ENCODE assay signal across 1 cellular context in the genomic region with DNA sequence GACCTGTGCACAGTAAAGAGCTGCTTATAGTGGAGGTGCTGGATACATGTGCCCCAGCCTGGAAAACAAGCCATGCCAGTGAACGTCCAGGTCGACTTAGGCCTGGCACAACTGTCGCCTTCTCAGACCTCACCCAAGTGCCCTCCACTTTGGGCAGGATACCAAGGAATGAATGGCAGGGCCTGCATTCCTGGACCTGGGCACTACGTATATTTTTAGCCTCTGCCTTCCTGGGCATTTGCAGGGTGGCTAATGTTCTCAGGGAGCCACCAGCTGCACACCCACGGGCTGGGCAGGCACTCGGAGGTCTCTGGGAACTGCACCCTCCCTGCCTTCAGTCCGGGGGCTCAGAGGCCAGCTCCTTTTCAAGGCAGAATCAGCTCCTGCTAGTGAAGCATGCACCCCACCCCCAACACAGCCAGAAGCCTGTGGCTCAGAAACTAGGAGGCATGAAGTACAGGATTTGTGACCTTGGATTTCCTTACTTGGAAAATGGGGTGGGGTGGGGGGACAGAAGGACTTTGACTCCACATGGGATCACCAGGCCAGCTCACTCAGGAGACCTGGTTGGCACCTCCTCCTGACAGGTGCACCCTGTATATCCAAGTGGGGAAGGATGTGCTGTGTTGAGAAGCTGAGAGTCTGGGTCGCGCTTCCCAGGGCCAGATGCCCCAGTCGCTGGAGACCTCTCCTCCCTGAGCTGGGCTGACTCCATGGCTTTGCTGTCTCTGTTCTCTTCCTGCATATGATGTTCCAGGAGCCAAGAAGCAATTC.
TF ChIP-seq lines count a peak whose summit lies in the region.

No MANE protein-coding gene starts in this region.

TF ChIP-seq in H1, 55 proteins besides CTCF, POLR2A, EP300 and RAD21:
- no peak for TF ChIP-seq SP2 (IDR thresholded peaks at IDR 0.05; ENCODE audit: low read length)
- no peak for TF ChIP-seq SAP30 (IDR thresholded peaks at IDR 0.05; ENCODE audit: insufficient read depth, insufficient replicate concordance, low read length)
- no peak for TF ChIP-seq MAFK (IDR thresholded peaks at IDR 0.05; ENCODE audit: low read depth, low read length)
- no peak for TF ChIP-seq GABPA (IDR thresholded peaks at IDR 0.05; ENCODE audit: borderline replicate concordance, insufficient read depth, low read length)
- no peak for TF ChIP-seq CBX8 (IDR thresholded peaks at IDR 0.05; ENCODE audit: borderline replicate concordance, low read depth, low read length)
- no peak for TF ChIP-seq SUZ12 (IDR thresholded peaks at IDR 0.05; ENCODE audit: low read length)
- TF ChIP-seq KDM1A (IDR thresholded peaks at IDR 0.05; ENCODE audit: borderline replicate concordance, low read length) = no peak
- no peak for TF ChIP-seq POU5F1 (IDR thresholded peaks at IDR 0.05; ENCODE audit: low read depth, low read length)
- TF ChIP-seq, protein P1, sequence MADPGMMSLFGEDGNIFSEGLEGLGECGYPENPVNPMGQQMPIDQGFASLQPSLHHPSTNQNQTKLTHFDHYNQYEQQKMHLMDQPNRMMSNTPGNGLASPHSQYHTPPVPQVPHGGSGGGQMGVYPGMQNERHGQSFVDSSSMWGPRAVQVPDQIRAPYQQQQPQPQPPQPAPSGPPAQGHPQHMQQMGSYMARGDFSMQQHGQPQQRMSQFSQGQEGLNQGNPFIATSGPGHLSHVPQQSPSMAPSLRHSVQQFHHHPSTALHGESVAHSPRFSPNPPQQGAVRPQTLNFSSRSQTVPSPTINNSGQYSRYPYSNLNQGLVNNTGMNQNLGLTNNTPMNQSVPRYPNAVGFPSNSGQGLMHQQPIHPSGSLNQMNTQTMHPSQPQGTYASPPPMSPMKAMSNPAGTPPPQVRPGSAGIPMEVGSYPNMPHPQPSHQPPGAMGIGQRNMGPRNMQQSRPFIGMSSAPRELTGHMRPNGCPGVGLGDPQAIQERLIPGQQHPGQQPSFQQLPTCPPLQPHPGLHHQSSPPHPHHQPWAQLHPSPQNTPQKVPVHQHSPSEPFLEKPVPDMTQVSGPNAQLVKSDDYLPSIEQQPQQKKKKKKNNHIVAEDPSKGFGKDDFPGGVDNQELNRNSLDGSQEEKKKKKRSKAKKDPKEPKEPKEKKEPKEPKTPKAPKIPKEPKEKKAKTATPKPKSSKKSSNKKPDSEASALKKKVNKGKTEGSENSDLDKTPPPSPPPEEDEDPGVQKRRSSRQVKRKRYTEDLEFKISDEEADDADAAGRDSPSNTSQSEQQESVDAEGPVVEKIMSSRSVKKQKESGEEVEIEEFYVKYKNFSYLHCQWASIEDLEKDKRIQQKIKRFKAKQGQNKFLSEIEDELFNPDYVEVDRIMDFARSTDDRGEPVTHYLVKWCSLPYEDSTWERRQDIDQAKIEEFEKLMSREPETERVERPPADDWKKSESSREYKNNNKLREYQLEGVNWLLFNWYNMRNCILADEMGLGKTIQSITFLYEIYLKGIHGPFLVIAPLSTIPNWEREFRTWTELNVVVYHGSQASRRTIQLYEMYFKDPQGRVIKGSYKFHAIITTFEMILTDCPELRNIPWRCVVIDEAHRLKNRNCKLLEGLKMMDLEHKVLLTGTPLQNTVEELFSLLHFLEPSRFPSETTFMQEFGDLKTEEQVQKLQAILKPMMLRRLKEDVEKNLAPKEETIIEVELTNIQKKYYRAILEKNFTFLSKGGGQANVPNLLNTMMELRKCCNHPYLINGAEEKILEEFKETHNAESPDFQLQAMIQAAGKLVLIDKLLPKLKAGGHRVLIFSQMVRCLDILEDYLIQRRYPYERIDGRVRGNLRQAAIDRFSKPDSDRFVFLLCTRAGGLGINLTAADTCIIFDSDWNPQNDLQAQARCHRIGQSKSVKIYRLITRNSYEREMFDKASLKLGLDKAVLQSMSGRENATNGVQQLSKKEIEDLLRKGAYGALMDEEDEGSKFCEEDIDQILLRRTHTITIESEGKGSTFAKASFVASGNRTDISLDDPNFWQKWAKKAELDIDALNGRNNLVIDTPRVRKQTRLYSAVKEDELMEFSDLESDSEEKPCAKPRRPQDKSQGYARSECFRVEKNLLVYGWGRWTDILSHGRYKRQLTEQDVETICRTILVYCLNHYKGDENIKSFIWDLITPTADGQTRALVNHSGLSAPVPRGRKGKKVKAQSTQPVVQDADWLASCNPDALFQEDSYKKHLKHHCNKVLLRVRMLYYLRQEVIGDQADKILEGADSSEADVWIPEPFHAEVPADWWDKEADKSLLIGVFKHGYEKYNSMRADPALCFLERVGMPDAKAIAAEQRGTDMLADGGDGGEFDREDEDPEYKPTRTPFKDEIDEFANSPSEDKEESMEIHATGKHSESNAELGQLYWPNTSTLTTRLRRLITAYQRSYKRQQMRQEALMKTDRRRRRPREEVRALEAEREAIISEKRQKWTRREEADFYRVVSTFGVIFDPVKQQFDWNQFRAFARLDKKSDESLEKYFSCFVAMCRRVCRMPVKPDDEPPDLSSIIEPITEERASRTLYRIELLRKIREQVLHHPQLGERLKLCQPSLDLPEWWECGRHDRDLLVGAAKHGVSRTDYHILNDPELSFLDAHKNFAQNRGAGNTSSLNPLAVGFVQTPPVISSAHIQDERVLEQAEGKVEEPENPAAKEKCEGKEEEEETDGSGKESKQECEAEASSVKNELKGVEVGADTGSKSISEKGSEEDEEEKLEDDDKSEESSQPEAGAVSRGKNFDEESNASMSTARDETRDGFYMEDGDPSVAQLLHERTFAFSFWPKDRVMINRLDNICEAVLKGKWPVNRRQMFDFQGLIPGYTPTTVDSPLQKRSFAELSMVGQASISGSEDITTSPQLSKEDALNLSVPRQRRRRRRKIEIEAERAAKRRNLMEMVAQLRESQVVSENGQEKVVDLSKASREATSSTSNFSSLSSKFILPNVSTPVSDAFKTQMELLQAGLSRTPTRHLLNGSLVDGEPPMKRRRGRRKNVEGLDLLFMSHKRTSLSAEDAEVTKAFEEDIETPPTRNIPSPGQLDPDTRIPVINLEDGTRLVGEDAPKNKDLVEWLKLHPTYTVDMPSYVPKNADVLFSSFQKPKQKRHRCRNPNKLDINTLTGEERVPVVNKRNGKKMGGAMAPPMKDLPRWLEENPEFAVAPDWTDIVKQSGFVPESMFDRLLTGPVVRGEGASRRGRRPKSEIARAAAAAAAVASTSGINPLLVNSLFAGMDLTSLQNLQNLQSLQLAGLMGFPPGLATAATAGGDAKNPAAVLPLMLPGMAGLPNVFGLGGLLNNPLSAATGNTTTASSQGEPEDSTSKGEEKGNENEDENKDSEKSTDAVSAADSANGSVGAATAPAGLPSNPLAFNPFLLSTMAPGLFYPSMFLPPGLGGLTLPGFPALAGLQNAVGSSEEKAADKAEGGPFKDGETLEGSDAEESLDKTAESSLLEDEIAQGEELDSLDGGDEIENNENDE (IDR thresholded peaks at IDR 0.05; ENCODE audit: insufficient replicate concordance, low read length) = no peak
- no peak for TF ChIP-seq NANOG (IDR thresholded peaks at IDR 0.05; ENCODE audit: insufficient read depth, low read depth, low read length, poor library complexity, severe bottlenecking)
- TF ChIP-seq, protein P2, sequence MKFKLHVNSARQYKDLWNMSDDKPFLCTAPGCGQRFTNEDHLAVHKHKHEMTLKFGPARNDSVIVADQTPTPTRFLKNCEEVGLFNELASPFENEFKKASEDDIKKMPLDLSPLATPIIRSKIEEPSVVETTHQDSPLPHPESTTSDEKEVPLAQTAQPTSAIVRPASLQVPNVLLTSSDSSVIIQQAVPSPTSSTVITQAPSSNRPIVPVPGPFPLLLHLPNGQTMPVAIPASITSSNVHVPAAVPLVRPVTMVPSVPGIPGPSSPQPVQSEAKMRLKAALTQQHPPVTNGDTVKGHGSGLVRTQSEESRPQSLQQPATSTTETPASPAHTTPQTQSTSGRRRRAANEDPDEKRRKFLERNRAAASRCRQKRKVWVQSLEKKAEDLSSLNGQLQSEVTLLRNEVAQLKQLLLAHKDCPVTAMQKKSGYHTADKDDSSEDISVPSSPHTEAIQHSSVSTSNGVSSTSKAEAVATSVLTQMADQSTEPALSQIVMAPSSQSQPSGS (IDR thresholded peaks at IDR 0.05; ENCODE audit: low read length) = no peak
- no peak for TF ChIP-seq HDAC2 (IDR thresholded peaks at IDR 0.05; ENCODE audit: borderline replicate concordance in 1 of 2, low read depth in 2 of 2, low read length in 2 of 2)
- TF ChIP-seq TAF7 (optimal IDR thresholded peaks at IDR 0.05; ENCODE audit: borderline replicate concordance, low read depth, low read length) = no peak
- no peak for TF ChIP-seq RNF2 (IDR thresholded peaks at IDR 0.05; ENCODE audit: borderline replicate concordance, low read depth, low read length, missing control alignments, poor library complexity, severe bottlenecking)
- TF ChIP-seq FOSL1 (IDR thresholded peaks at IDR 0.05; ENCODE audit: insufficient read depth, low read depth, low read length) = no peak
TF ChIP-seq in H1: peak in this region for 0.
